13 cellular contexts compared by ENCODE assay signal in the genomic region with DNA sequence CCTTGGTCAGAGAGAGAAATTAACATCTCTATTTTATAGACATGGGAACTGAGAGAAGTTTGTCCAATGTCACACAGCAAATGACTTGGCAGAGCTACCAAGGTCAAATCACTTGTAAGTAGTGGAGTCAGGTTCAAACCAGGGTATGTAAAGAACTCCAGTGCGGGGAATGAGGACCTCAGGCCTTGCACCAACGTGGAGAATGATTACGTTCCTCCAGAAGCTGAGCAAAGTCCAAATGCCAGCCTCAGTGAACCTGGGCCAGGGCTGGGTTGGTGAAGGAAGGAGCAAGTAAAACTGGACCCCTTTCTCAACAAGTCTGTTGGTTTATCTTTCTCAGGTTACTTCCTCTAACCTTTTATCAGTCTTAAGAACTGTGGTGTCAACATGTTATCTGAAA.
"Had no signal": no experiment of that assay in that cellular context is flagged by ENCODE, and none has a peak within 500 bp of the region (broad histone marks: within the 10 kb centered on the region; RNA-seq: fewer than 3 reads in every experiment).

No MANE protein-coding gene starts in this region.

- H3K9me3 ChIP-seq: esophagus muscularis mucosa, ovary, uterus had no signal

- H3K4me3 ChIP-seq: cardiac muscle cell, esophagus muscularis mucosa, lung, ovary, uterus had no signal

- H3K27me3 ChIP-seq: esophagus muscularis mucosa, ovary, uterus had no signal

- ATAC-seq: left cardiac atrium, WTC11 had no signal

- H3K27ac Mint-ChIP-seq: WTC11 had no signal

- H3K9me3 Mint-ChIP-seq: natural killer cell, WTC11 had no signal

- H3K36me3 Mint-ChIP-seq: natural killer cell, WTC11 had no signal

- H3K27ac ChIP-seq: cardiac muscle cell, ovary, uterus had no signal

- H3K36me3 ChIP-seq: cardiac muscle cell, esophagus muscularis mucosa, ovary, uterus had no signal

- DNase-seq: activated CD4-positive, alpha-beta T cell treated with anti-CD3 and anti-CD28 coated beads, Interleukin-2, amount 10 ng/mL, durations not matched to agents 7 days and 5 days; activated naive CD4-positive, alpha-beta T cell; activated T-cell treated with anti-CD3 and anti-CD28 coated beads, Interleukin-2, amount 50 U/mL, for 48 hours; glutamatergic neuron; left cardiac atrium; natural killer cell; ovary; stimulated activated CD4-positive, alpha-beta T cell treated with anti-CD3 and anti-CD28 coated beads, Interleukin-4, amount 100 ng/mL, for 24 hours; uterus had no signal
